In the genomic region with DNA sequence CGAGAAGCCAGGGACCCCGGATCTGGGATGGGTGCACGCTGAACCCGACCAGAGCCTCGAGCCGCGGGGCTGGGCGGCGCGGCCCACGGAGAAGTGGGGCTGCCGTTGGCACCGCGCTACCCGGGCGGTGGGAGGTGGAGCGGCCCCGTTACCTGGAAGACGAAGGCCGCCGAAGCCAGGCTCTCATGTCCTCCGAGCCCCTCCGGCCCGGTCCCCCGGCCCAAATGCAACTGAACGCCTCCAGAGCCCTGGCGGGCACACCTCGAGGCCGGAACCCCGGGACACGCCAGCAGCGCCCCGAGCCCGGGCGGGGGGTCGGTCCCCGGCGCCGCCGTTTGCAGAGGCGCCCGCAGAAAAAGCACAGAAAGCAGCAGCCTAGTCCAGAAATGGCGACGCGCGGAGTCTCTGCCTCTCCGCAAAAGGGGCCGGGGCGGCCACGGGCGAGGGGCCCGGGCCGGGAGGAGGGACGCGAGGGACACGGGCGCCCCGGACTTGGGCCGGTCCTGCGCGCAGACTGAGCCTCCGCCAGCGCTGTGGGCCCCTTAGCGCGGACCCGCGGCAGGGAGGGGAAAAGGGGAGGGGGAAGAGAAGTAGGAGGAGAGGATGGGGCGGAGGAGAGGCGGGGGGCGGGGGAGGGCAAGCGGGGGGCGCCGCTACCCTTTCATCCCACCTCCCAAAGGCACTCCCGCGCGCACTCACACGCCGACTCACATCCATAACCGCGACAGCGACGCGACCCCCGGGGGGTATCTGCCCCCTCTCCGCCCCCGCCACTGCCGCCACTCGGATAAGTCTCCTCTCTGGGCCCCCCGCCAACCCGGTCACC, we compare ENCODE assay signal across 8 cellular contexts. TPM values are rescaled to one million over a fixed set of nuclear protein-coding genes. Genes with fewer than 3 reads are reported as not detected.
A peak's percentile ranks its signal among the peaks of the same experiment; 100 is the strongest.
DNase-seq lines count a peak whose midpoint lies in the region; ATAC-seq, FAIRE-seq and TF ChIP-seq lines count a peak whose summit lies in the region.

No MANE protein-coding gene starts in this region.

- no peak for FAIRE-seq in urothelium cell line (lab: Jason Lieb, UNC)

- H3K27me3 Mint-ChIP-seq in T-helper 1 cell treated with Interleukin-12 subunit alpha and Interleukin-12 subunit beta and Interleukin-4 antibody, amounts not matched to agents 30 μg/mL and 1 μg/mL, for 36 hours (ENCODE audit: low read depth), result peaks cover 16% of the 10 kb centered on the region
- H3K27me3 Mint-ChIP-seq in dendritic cell treated with granulocyte-macrophage colony-stimulating factor and Interleukin-4, amounts not matched to agents 40 ng/mL and 50 ng/mL, for 4 days, result peaks cover 35% of the 10 kb centered on the region
- H3K27me3 Mint-ChIP-seq in mesothelial cell of epicardium (ENCODE audit: low read depth), result no peaks in the 10 kb centered on the region

- DNase-seq in DMS53 (lab: John Stamatoyannopoulos, UW) (peak; percentile 55), DMS53 treated with DMSO at 0.1 percent for 48 hours (lab: John Stamatoyannopoulos, UW; ENCODE audit: unreplicated experiment) (no peak), mesothelial cell of epicardium (ENCODE audit: low spot score in 2 of 2, unreplicated experiment in 2 of 2) (peak; percentile 58 to 78), urothelium cell line (ENCODE audit: low spot score) (peak; percentile 66), UCSD-AML1 (lab: John Stamatoyannopoulos, UW; ENCODE audit: unreplicated experiment) (no peak)

- no peak for ATAC-seq in HG03175 (IDR thresholded peaks at IDR 0.05; ENCODE audit: unreplicated experiment)

- H3K36me3 Mint-ChIP-seq in T-helper 1 cell treated with Interleukin-12 subunit alpha and Interleukin-12 subunit beta and Interleukin-4 antibody, amounts not matched to agents 30 μg/mL and 1 μg/mL, for 36 hours (ENCODE audit: low read depth), result no peaks in the 10 kb centered on the region
- no peaks in the 10 kb centered on the region for H3K36me3 Mint-ChIP-seq in dendritic cell treated with granulocyte-macrophage colony-stimulating factor and Interleukin-4, amounts not matched to agents 40 ng/mL and 50 ng/mL, for 4 days (ENCODE audit: low read depth)
- no peaks in the 10 kb centered on the region for H3K36me3 Mint-ChIP-seq in mesothelial cell of epicardium

- peak; percentile 12 for TF ChIP-seq CTCF in mesothelial cell of epicardium (IDR thresholded peaks at IDR 0.05; ENCODE audit: unreplicated experiment)

- no peaks in the 10 kb centered on the region for H3K9me3 Mint-ChIP-seq in T-helper 1 cell treated with Interleukin-12 subunit alpha and Interleukin-12 subunit beta and Interleukin-4 antibody, amounts not matched to agents 30 μg/mL and 1 μg/mL, for 36 hours
- no peaks in the 10 kb centered on the region for H3K9me3 Mint-ChIP-seq in dendritic cell treated with granulocyte-macrophage colony-stimulating factor and Interleukin-4, amounts not matched to agents 40 ng/mL and 50 ng/mL, for 4 days
- H3K9me3 Mint-ChIP-seq in mesothelial cell of epicardium, result no peaks in the 10 kb centered on the region

- H3K27ac Mint-ChIP-seq in T-helper 1 cell treated with Interleukin-12 subunit alpha and Interleukin-12 subunit beta and Interleukin-4 antibody, amounts not matched to agents 30 μg/mL and 1 μg/mL, for 36 hours, result no peak overlapping the region
- no peak overlapping the region for H3K27ac Mint-ChIP-seq in dendritic cell treated with granulocyte-macrophage colony-stimulating factor and Interleukin-4, amounts not matched to agents 40 ng/mL and 50 ng/mL, for 4 days
- H3K27ac Mint-ChIP-seq in mesothelial cell of epicardium, result no peak overlapping the region

- peak overlapping the region; percentile 79 for H3K4me3 Mint-ChIP-seq in T-helper 1 cell treated with Interleukin-12 subunit alpha and Interleukin-12 subunit beta and Interleukin-4 antibody, amounts not matched to agents 30 μg/mL and 1 μg/mL, for 36 hours
- H3K4me3 Mint-ChIP-seq in dendritic cell treated with granulocyte-macrophage colony-stimulating factor and Interleukin-4, amounts not matched to agents 40 ng/mL and 50 ng/mL, for 4 days, result peak overlapping the region; percentile 68
- H3K4me3 Mint-ChIP-seq in mesothelial cell of epicardium, result no peak overlapping the region

- intact Hi-C loops in dendritic cell treated with granulocyte-macrophage colony-stimulating factor and Interleukin-4, amounts not matched to agents 40 ng/mL and 50 ng/mL, for 4 days (cut with micrococcal nuclease), result loop anchor here (5.0 kb wide), 1 partner anchor 607 kb away; no protein-coding TSS in a partner anchor

- peaks cover 21% of the 10 kb centered on the region for H3K4me1 Mint-ChIP-seq in T-helper 1 cell treated with Interleukin-12 subunit alpha and Interleukin-12 subunit beta and Interleukin-4 antibody, amounts not matched to agents 30 μg/mL and 1 μg/mL, for 36 hours (ENCODE audit: low read depth)
- H3K4me1 Mint-ChIP-seq in dendritic cell treated with granulocyte-macrophage colony-stimulating factor and Interleukin-4, amounts not matched to agents 40 ng/mL and 50 ng/mL, for 4 days (ENCODE audit: low read depth), result peaks cover 13% of the 10 kb centered on the region
- peaks cover 16% of the 10 kb centered on the region for H3K4me1 Mint-ChIP-seq in mesothelial cell of epicardium

RNA-seq across cellular contexts. Expression of a gene that starts 1.4 kb away (rescaled TPM):
- total RNA-seq in mesothelial cell of epicardium, result 84.6 to 88.7 TPM (median 87.8 TPM) in 3 replicates

Comparison
In these comparisons a context has a peak if more than half of its experiments do, and no peak if none do; other contexts are left out.
1. DNase-seq: peak in DMS53 (single experiment), mesothelial cell of epicardium (2 of 2) and urothelium cell line (single experiment); none in DMS53 treated with DMSO at 0.1 percent for 48 hours (single experiment) and UCSD-AML1 (single experiment).